12 cellular contexts compared by ENCODE assay signal in the genomic region with DNA sequence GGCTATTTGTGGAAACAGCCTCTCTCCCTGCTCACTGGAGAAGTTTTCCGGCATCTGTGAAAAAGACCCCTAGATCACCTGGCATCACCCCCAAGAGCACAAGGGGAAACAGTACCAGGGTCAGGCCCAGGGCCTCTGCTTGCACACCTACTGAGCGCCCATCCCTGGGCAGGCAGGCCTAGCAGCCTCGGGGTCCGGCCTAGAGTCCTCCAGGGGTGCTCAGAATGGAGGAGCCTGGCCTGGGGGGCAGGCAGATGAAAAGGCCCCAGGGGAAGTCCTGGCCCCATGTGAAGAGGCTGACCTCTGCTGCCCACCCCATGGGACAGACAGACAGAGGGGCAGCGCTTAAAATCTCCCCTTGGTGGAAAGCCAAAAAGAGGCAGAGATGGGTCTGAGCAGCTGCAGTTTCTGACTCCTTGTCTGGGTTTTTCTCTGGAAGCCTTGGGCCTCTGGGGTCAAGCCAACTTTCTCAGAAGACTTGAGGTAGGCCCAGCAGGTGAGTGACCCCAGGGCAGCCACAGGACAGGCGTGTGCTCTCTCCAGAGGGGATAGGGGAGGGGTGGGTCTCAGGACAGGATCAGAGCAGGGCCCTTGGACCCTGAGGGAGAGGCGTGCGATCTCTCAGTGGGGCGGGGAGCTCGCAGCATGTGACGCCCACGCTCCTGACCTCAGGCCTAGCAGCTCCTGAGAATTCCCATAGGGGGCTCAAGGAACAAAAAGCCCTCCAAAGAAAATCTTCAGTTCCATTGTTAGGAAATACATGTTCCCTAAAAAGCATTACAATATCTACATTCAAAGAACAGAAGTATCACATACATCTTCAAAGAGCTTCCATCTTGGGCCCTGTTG. TPM values are rescaled to one million over a fixed set of nuclear protein-coding genes. Genes with fewer than 3 reads are reported as not detected.
DNase-seq lines count a peak whose midpoint lies in the region; ATAC-seq and TF ChIP-seq lines count a peak whose summit lies in the region.
"Had no signal": no experiment of that assay in that cellular context is flagged by ENCODE, and none has a peak within 500 bp of the region (broad histone marks: within the 10 kb centered on the region; RNA-seq: fewer than 3 reads in every experiment).

No MANE protein-coding gene starts in this region.

- H3K4me3 ChIP-seq in BLaER1 treated with 17β-estradiol and CSF1 and Interleukin-3, amounts not matched to agents 10 nM and 100 nM: peak overlapping the region in 4 of 10 experiments; percentile 6 to 35 (median 16); a peak in 5 of 20 replicates
- H3K4me3 ChIP-seq in astrocyte of the cerebellum (ENCODE audit: low read depth, low read length): no peak overlapping the region
- H3K4me3 ChIP-seq: body of pancreas, MG63 had no signal

- peaks cover 0 to 11% (median 0%) of the 10 kb centered on the region in 11 experiments; a peak in 4 of 22 replicates for H4K20me1 ChIP-seq in BLaER1 treated with 17β-estradiol and CSF1 and Interleukin-3, amounts not matched to agents 10 nM and 100 nM

- intact Hi-C loops in left ventricle myocardium superior (cut with micrococcal nuclease) (no loop called here), sciatic nerve (cut with DNase I) (no loop called here)

- H3K4me2 ChIP-seq in BLaER1 treated with 17β-estradiol and CSF1 and Interleukin-3, amounts not matched to agents 10 nM and 100 nM: peak overlapping the region; percentile 87 to 96 (median 92)

- H3K9me3 ChIP-seq in BLaER1 treated with 17β-estradiol and CSF1 and Interleukin-3, amounts not matched to agents 10 nM and 100 nM (replicated peaks in 1 of 11): no peaks in the 10 kb centered on the region
- H3K9me3 ChIP-seq: body of pancreas, MG63 had no signal

- DNase-seq in astrocyte of the cerebellum (ENCODE audit: low read depth) (no peak), left ventricle myocardium superior (peak; percentile 19), sciatic nerve (ENCODE audit: low spot score) (no peak), NCI-H1436 (lab: John Stamatoyannopoulos, UW) (no peak), NCI-H446 (lab: John Stamatoyannopoulos, UW) (no peak), T-helper 9 cell (no peak)
- DNase-seq in activated CD4-positive, alpha-beta T cell treated with anti-CD3 and anti-CD28 coated beads, Interleukin-2, amount 50 U/mL, for 1 hour: no peak
- DNase-seq: stimulated activated CD4-positive, alpha-beta T cell treated with anti-CD3 and anti-CD28 coated beads, Interleukin-1b, Interleukin-23, amount 100 ng/mL, for 48 hours; T-cell had no signal

- peak overlapping the region; percentile 40 to 78 (median 62); a peak in 21 of 22 replicates for H3K9ac ChIP-seq in BLaER1 treated with 17β-estradiol and CSF1 and Interleukin-3, amounts not matched to agents 10 nM and 100 nM

- ATAC-seq in left ventricle myocardium superior (no peak), sciatic nerve (peak; percentile 46)
- ATAC-seq: body of pancreas, T-cell had no signal

- H3K4me1 ChIP-seq in BLaER1 treated with 17β-estradiol and CSF1 and Interleukin-3, amounts not matched to agents 10 nM and 100 nM: peaks cover 86 to 94% (median 90%) of the 10 kb centered on the region in 10 experiments
- H3K4me1 ChIP-seq: body of pancreas had no signal

- peaks cover 0 to 21% (median 18%) of the 10 kb centered on the region in 11 experiments; a peak in 13 of 22 replicates for H3K36me3 ChIP-seq in BLaER1 treated with 17β-estradiol and CSF1 and Interleukin-3, amounts not matched to agents 10 nM and 100 nM
- H3K36me3 ChIP-seq: MG63 had no signal

- no peaks in the 10 kb centered on the region for H3K27me3 ChIP-seq in BLaER1 treated with 17β-estradiol and CSF1 and Interleukin-3, amounts not matched to agents 10 nM and 100 nM
- H3K27me3 ChIP-seq: body of pancreas, MG63 had no signal

- in situ Hi-C loops in astrocyte of the cerebellum (cut with HindIII; ENCODE audit: low sequenced_read_pairs): loop anchor here (5.0 kb wide), 3 partner anchors 44 to 99 kb away; no protein-coding TSS in a partner anchor

- H3K27ac ChIP-seq in BLaER1 treated with 17β-estradiol and CSF1 and Interleukin-3, amounts not matched to agents 10 nM and 100 nM: peak overlapping the region; percentile 32 to 84 (median 80); a peak in 21 of 22 replicates

- peak; percentile 9 for TF ChIP-seq CTCF in astrocyte of the cerebellum (IDR thresholded peaks at IDR 0.05; ENCODE audit: low read depth, low read length, missing control alignments)

RNA-seq across cellular contexts. Expression of gene DUSP7, which starts 34.5 kb away (rescaled TPM):
- 25.2 TPM for total RNA-seq in left ventricle myocardium superior
- total RNA-seq in sciatic nerve: 22.1 TPM
